Comparison of ENCODE assay signal across 14 cellular contexts in the genomic region with DNA sequence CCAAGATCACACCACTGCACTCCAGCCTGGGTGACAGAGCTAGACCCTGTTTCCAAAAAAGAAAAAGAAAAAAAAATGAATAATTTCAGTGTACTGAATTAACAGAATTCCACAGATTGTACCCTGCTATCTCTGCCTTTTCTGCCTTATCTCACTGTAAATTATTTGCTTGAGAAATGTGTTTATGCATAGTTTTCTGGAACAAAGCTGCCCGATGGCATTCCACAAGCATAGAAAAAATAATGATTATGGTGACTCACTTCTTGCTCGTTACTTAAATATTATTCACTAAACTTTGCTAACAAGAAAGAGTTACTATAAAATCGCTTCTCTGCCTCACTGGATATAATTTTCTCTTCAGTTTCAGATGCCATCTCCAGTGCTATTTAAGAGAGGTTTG.
A peak's percentile ranks its signal among the peaks of the same experiment; 100 is the strongest.
DNase-seq lines count a peak whose midpoint lies in the region; ATAC-seq and TF ChIP-seq lines count a peak whose summit lies in the region.
"Had no signal": no experiment of that assay in that cellular context is flagged by ENCODE, and none has a peak within 500 bp of the region (broad histone marks: within the 10 kb centered on the region; RNA-seq: fewer than 3 reads in every experiment).

No MANE protein-coding gene starts in this region.

- no peak for TF ChIP-seq CTCF in fibroblast of the aortic adventitia (IDR thresholded peaks at IDR 0.05; ENCODE audit: insufficient read depth, low read length)

- no peak overlapping the region for H3K4me3 Mint-ChIP-seq in natural killer cell treated with Interleukin-12 subunit alpha and Interleukin-12 subunit beta and Interleukin-15 and Interleukin-18, amount 100 ng/mL, for 72 hours
- H3K4me3 Mint-ChIP-seq: activated CD4-positive, alpha-beta T cell treated with anti-CD3 and anti-CD28 coated beads, Interleukin-2, amount 10 ng/mL, durations not matched to agents 7 days and 5 days; central memory CD8-positive, alpha-beta T cell; neural crest cell had no signal

- no peaks in the 10 kb centered on the region for H3K36me3 ChIP-seq in adipocyte (ENCODE audit: control insufficient read depth, insufficient read depth, low read length, severe bottlenecking)
- H3K36me3 ChIP-seq: BLaER1, lower lobe of right lung, upper lobe of right lung had no signal

- H3K27me3 ChIP-seq in adipocyte (replicated peaks; ENCODE audit: control insufficient read depth, insufficient read depth, low read length), result no peaks in the 10 kb centered on the region
- H3K27me3 ChIP-seq: BLaER1, upper lobe of right lung had no signal

- no peak overlapping the region for H3K27ac Mint-ChIP-seq in natural killer cell treated with Interleukin-12 subunit alpha and Interleukin-12 subunit beta and Interleukin-15 and Interleukin-18, amount 100 ng/mL, for 72 hours
- H3K27ac Mint-ChIP-seq: activated CD4-positive, alpha-beta T cell treated with anti-CD3 and anti-CD28 coated beads, Interleukin-2, amount 10 ng/mL, durations not matched to agents 7 days and 5 days had no signal

- ATAC-seq in natural killer cell treated with Interleukin-12 subunit alpha and Interleukin-12 subunit beta and Interleukin-15 and Interleukin-18, amount 100 ng/mL, for 72 hours, result no peak
- ATAC-seq: upper lobe of right lung had no signal

- H3K9me3 ChIP-seq in adipocyte (ENCODE audit: control insufficient read depth, low read length), result no peaks in the 10 kb centered on the region
- H3K9me3 ChIP-seq: BLaER1, lower lobe of right lung, upper lobe of right lung had no signal

- intact Hi-C loops in posterior vena cava (cut with DNase I), result loop anchor here in 1 of 2 donors (5.0 kb wide), 2 partner anchors 833 to 1207 kb away; no protein-coding TSS in a partner anchor

- DNase-seq in EH (ENCODE audit: low read depth) (peak; percentile 87), adipocyte (ENCODE audit: low read depth) (peak; percentile 50), fibroblast of the aortic adventitia (ENCODE audit: low read depth) (peak; percentile 62), renal cortical epithelial cell (ENCODE audit: low read depth) (peak; percentile 73), posterior vena cava (ENCODE audit: low spot score) (no peak), middle frontal gyrus (ENCODE audit: extremely low spot score, low spot score) (no peak)
- no peak for DNase-seq in effector CD4-positive, alpha-beta T cell
- no peak for DNase-seq in natural killer cell treated with Interleukin-12 subunit alpha and Interleukin-12 subunit beta and Interleukin-15 and Interleukin-18, amount 100 ng/mL, for 72 hours (ENCODE audit: low spot score)
- DNase-seq: activated CD4-positive, alpha-beta T cell treated with anti-CD3 and anti-CD28 coated beads, Interleukin-2, amount 10 ng/mL, durations not matched to agents 7 days and 5 days; lower lobe of right lung; upper lobe of right lung had no signal

- H3K36me3 Mint-ChIP-seq in natural killer cell treated with Interleukin-12 subunit alpha and Interleukin-12 subunit beta and Interleukin-15 and Interleukin-18, amount 100 ng/mL, for 72 hours, result no peaks in the 10 kb centered on the region

- H3K9ac ChIP-seq in adipocyte (ENCODE audit: low read length), result peak overlapping the region; percentile 38
- H3K9ac ChIP-seq: BLaER1 had no signal

- no peaks in the 10 kb centered on the region for H3K9me3 Mint-ChIP-seq in natural killer cell treated with Interleukin-12 subunit alpha and Interleukin-12 subunit beta and Interleukin-15 and Interleukin-18, amount 100 ng/mL, for 72 hours
- H3K9me3 Mint-ChIP-seq: central memory CD8-positive, alpha-beta T cell had no signal

- H3K4me1 ChIP-seq in adipocyte (ENCODE audit: control insufficient read depth, insufficient read depth, low read length), result peaks cover 23% of the 10 kb centered on the region
- H3K4me1 ChIP-seq: BLaER1, lower lobe of right lung, upper lobe of right lung had no signal

- H3K4me3 ChIP-seq in adipocyte (ENCODE audit: low read length) (peak overlapping the region; percentile 28), fibroblast of the aortic adventitia (ENCODE audit: low read depth, low read length) (no peak overlapping the region)
- H3K4me3 ChIP-seq: BLaER1, lower lobe of right lung, upper lobe of right lung had no signal

- peaks cover 19 to 27% of the 10 kb centered on the region in 2 donors for H3K27me3 Mint-ChIP-seq in natural killer cell treated with Interleukin-12 subunit alpha and Interleukin-12 subunit beta and Interleukin-15 and Interleukin-18, amount 100 ng/mL, for 72 hours
- H3K27me3 Mint-ChIP-seq: central memory CD8-positive, alpha-beta T cell had no signal

- H3K4me1 Mint-ChIP-seq in natural killer cell treated with Interleukin-12 subunit alpha and Interleukin-12 subunit beta and Interleukin-15 and Interleukin-18, amount 100 ng/mL, for 72 hours (ENCODE audit: low read depth in 2 of 2), result peaks cover 0 to 5% of the 10 kb centered on the region in 2 donors
- H3K4me1 Mint-ChIP-seq: activated CD4-positive, alpha-beta T cell treated with anti-CD3 and anti-CD28 coated beads, Interleukin-2, amount 10 ng/mL, durations not matched to agents 7 days and 5 days; neural crest cell had no signal

Comparison
In these comparisons a context has a peak if more than half of its experiments do, and no peak if none do; other contexts are left out.
1. DNase-seq: peak in EH (single experiment), adipocyte (single experiment), fibroblast of the aortic adventitia (single experiment) and renal cortical epithelial cell (single experiment); none in posterior vena cava (single experiment), effector CD4-positive, alpha-beta T cell (single experiment), natural killer cell treated with Interleukin-12 subunit alpha and Interleukin-12 subunit beta and Interleukin-15 and Interleukin-18, amount 100 ng/mL, for 72 hours (single experiment) and middle frontal gyrus (single experiment).